ENCODE assay signal across 29 cellular contexts in the genomic region with DNA sequence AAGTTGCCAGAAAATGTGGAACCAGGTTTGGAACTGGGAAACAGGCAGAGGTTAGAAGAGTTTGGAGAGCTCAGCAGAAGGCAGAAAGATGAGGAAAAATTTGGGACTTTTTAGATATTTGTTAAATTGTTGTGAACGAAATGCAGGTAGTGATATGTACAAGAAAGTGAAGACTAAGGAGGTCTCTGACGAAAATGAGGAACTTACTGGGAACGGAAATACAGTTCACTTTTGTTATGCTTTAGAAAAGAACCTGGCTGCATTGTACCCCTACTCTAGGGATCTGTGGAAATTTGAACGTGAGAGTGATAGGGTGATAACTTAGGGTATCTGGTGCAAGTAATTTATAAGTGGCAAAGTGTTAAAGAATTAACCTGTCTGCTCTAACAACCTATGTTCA.
"Had no signal": no experiment of that assay in that cellular context is flagged by ENCODE, and none has a peak within 500 bp of the region (broad histone marks: within the 10 kb centered on the region; RNA-seq: fewer than 3 reads in every experiment).

No MANE protein-coding gene starts in this region.

- H3K4me3 Mint-ChIP-seq: activated CD4-positive, alpha-beta T cell treated with anti-CD3 and anti-CD28 coated beads for 36 hours; activated CD4-positive, alpha-beta T cell treated with anti-CD3 and anti-CD28 coated beads, Interleukin-2, amount 10 ng/mL, durations not matched to agents 7 days and 5 days; activated CD8-positive, alpha-beta T cell treated with anti-CD3 and anti-CD28 coated beads, Interleukin-2, amount 10 ng/mL, durations not matched to agents 7 days and 5 days; activated naive CD4-positive, alpha-beta T cell treated with anti-CD3 and anti-CD28 coated beads for 36 hours; activated naive CD8-positive, alpha-beta T cell; activated naive CD8-positive, alpha-beta T cell treated with anti-CD3 and anti-CD28 coated beads, Interleukin-2, amount 50 U/mL, for 24 hours; activated T-cell treated with anti-CD3 and anti-CD28 coated beads, Interleukin-2, amount 50 U/mL, for 24 hours; brain had no signal

- H3K36me3 Mint-ChIP-seq: activated naive CD8-positive, alpha-beta T cell; brain had no signal

- DNase-seq: activated CD4-positive, alpha-beta T cell treated with anti-CD3 and anti-CD28 coated beads for 36 hours; activated CD4-positive, alpha-beta T cell treated with anti-CD3 and anti-CD28 coated beads, Interleukin-2, amount 10 ng/mL, durations not matched to agents 7 days and 5 days; activated CD4-positive, alpha-beta T cell treated with anti-CD3 and anti-CD28 coated beads, Interleukin-2, amount 50 U/mL, for 48 hours; activated CD8-positive, alpha-beta T cell treated with anti-CD3 and anti-CD28 coated beads, Interleukin-2, amount 10 ng/mL, durations not matched to agents 7 days and 5 days; activated gamma-delta T cell; activated naive CD4-positive, alpha-beta T cell treated with anti-CD3 and anti-CD28 coated beads for 36 hours; activated naive CD8-positive, alpha-beta T cell treated with anti-CD3 and anti-CD28 coated beads, Interleukin-2, amount 50 U/mL, for 24 hours; activated T-cell treated with anti-CD3 and anti-CD28 coated beads, Interleukin-2, amount 50 U/mL, for 24 hours; anterior cingulate cortex; caudate nucleus; cerebellar nuclear complex; MG63; NCI-H1105; NCI-H1417 treated with DMSO at 0.1 percent for 48 hours; NCI-H187 treated with DMSO at 0.1 percent for 48 hours; NCI-H2081; NCI-H2171 treated with DMSO at 0.1 percent for 48 hours; NCI-H2227 treated with DMSO at 0.1 percent for 48 hours; NCI-H446; NCI-H524; NCI-H69; NCI-H82; OCI-M1; Right ventricle myocardium superior; T1000 had no signal

- H3K4me1 Mint-ChIP-seq: activated CD4-positive, alpha-beta T cell treated with anti-CD3 and anti-CD28 coated beads for 36 hours; activated CD4-positive, alpha-beta T cell treated with anti-CD3 and anti-CD28 coated beads, Interleukin-2, amount 10 ng/mL, durations not matched to agents 7 days and 5 days; activated naive CD8-positive, alpha-beta T cell treated with anti-CD3 and anti-CD28 coated beads, Interleukin-2, amount 50 U/mL, for 24 hours; brain had no signal

- ATAC-seq: activated CD4-positive, alpha-beta T cell treated with anti-CD3 and anti-CD28 coated beads for 36 hours; activated CD4-positive, CD25-positive, alpha-beta regulatory T cell treated with anti-CD3 and anti-CD28 coated beads, Interleukin-2, amount 50 U/mL, for 24 hours; activated CD8-positive, alpha-beta T cell treated with anti-CD3 and anti-CD28 coated beads, Interleukin-2, amount 10 ng/mL, durations not matched to agents 7 days and 5 days; activated naive CD8-positive, alpha-beta T cell treated with anti-CD3 and anti-CD28 coated beads, Interleukin-2, amount 50 U/mL, for 24 hours had no signal

- H3K27ac Mint-ChIP-seq: activated CD4-positive, alpha-beta T cell treated with anti-CD3 and anti-CD28 coated beads for 36 hours; activated CD4-positive, alpha-beta T cell treated with anti-CD3 and anti-CD28 coated beads, Interleukin-2, amount 10 ng/mL, durations not matched to agents 7 days and 5 days; activated CD8-positive, alpha-beta T cell treated with anti-CD3 and anti-CD28 coated beads, Interleukin-2, amount 10 ng/mL, durations not matched to agents 7 days and 5 days; activated naive CD4-positive, alpha-beta T cell treated with anti-CD3 and anti-CD28 coated beads for 36 hours; activated naive CD8-positive, alpha-beta T cell; activated naive CD8-positive, alpha-beta T cell treated with anti-CD3 and anti-CD28 coated beads, Interleukin-2, amount 50 U/mL, for 24 hours; activated T-cell treated with anti-CD3 and anti-CD28 coated beads, Interleukin-2, amount 50 U/mL, for 24 hours; activated T-helper 2 cell treated with anti-CD3 and anti-CD28 coated beads, Interferon-gamma antibody, Interleukin-2, Interleukin-4, amounts not matched to agents 10 μg/mL and 5 μg/mL and 100 μg/mL, durations not matched to agents 14 hours and 24 hours and 36 hours; brain had no signal

- H3K27me3 Mint-ChIP-seq: activated CD4-positive, alpha-beta T cell treated with anti-CD3 and anti-CD28 coated beads for 36 hours; activated CD4-positive, alpha-beta T cell treated with anti-CD3 and anti-CD28 coated beads, Interleukin-2, amount 10 ng/mL, durations not matched to agents 7 days and 5 days; activated naive CD8-positive, alpha-beta T cell; activated naive CD8-positive, alpha-beta T cell treated with anti-CD3 and anti-CD28 coated beads, Interleukin-2, amount 50 U/mL, for 24 hours; activated T-cell treated with anti-CD3 and anti-CD28 coated beads, Interleukin-2, amount 50 U/mL, for 24 hours; brain had no signal
